Comparison of ENCODE assay signal across 20 cellular contexts in the genomic region with DNA sequence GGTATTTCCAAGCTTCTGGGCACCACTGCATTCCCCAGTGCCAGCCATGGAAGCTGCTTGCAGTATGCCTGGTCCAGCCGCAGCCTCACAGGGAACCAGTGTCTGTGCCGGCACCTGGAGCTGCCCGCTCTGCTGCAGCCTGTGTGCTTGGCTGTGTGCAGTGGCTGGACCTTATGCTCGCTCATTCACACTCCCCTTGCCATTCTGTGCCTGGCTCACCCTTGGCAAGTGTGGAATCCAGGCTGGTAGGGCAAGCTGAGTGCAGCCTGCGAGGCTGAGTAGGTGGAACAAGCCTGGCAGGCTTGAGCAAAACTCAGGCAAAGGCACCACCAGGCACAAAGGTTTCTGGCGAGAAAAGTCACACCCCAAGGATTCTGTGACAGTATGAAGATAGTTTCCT.
"Had no signal": no experiment of that assay in that cellular context is flagged by ENCODE, and none has a peak within 500 bp of the region (broad histone marks: within the 10 kb centered on the region; RNA-seq: fewer than 3 reads in every experiment).

No MANE protein-coding gene starts in this region.

- ATAC-seq: activated CD4-positive, CD25-positive, alpha-beta regulatory T cell treated with anti-CD3 and anti-CD28 coated beads, Interleukin-2, amount 50 U/mL, for 24 hours; activated CD8-positive, alpha-beta T cell treated with anti-CD3 and anti-CD28 coated beads for 36 hours; activated T-cell treated with anti-CD3 and anti-CD28 coated beads, Interleukin-2, amount 50 U/mL, for 72 hours; body of pancreas; SK-N-SH treated with all-trans-retinoic acid at 6 μM for 48 hours had no signal

- DNase-seq: activated CD4-positive, alpha-beta T cell treated with anti-CD3 and anti-CD28 coated beads for 4 hours; activated CD8-positive, alpha-beta memory T cell treated with anti-CD3 and anti-CD28 coated beads, Interleukin-2, amount 50 U/mL, for 4 hours; activated CD8-positive, alpha-beta T cell treated with anti-CD3 and anti-CD28 coated beads for 36 hours; activated gamma-delta T cell treated with Interleukin-2 at 50 U/mL for 16 hours; activated T-cell treated with anti-CD3 and anti-CD28 coated beads, Interleukin-2, amount 50 U/mL, for 72 hours; body of pancreas; MG63; MV-4-11; NCI-H1092 treated with DMSO at 0.1 percent for 48 hours; NCI-H1417 treated with DMSO at 0.1 percent for 48 hours; NCI-H1694; NCI-H2029 treated with DMSO at 0.1 percent for 48 hours; NCI-H345; NCI-H510A; NCI-H526 treated with DMSO at 0.1 percent for 48 hours; NK-92 treated with Interleukin-12 subunit alpha and Interleukin-12 subunit beta, amount 100 ng/mL, for 24 hours; Peyer's patch; Right ventricle myocardium superior had no signal
